Comparison of ENCODE assay signal across 1 cellular context in genomic region chr1:95916616-95917015, GRCh38.
TF ChIP-seq lines count a peak whose summit lies in the region.

No MANE protein-coding gene starts in this region.

TF ChIP-seq in WTC11, 78 proteins besides CTCF, POLR2A, EP300 and RAD21 (continued from another document):
- TF ChIP-seq E2F5 (CRISPR knock-in tag; IDR thresholded peaks at IDR 0.05): no peak
- TF ChIP-seq ZNF219 (CRISPR knock-in tag; IDR thresholded peaks at IDR 0.05; ENCODE audit: borderline replicate concordance): no peak
- no peak for TF ChIP-seq PRDM15 (CRISPR knock-in tag; IDR thresholded peaks at IDR 0.05)
- TF ChIP-seq E2F1 (CRISPR knock-in tag; IDR thresholded peaks at IDR 0.05): no peak
- no peak for TF ChIP-seq NR1H2 (CRISPR knock-in tag; IDR thresholded peaks at IDR 0.05)
